ENCODE assay signal across 25 cellular contexts in genomic region chr6:89402776-89403175, GRCh38.
"Had no signal": no experiment of that assay in that cellular context is flagged by ENCODE, and none has a peak within 500 bp of the region (broad histone marks: within the 10 kb centered on the region; RNA-seq: fewer than 3 reads in every experiment).

No MANE protein-coding gene starts in this region.

- H2AFZ ChIP-seq: hepatocyte had no signal

- H3K27ac ChIP-seq: coronary artery, epithelial cell of prostate, gastroesophageal sphincter, heart left ventricle, hepatocyte, pancreas, right lobe of liver, suprapubic skin, transverse colon, upper lobe of right lung, uterus had no signal

- H3K36me3 ChIP-seq: gastroesophageal sphincter, heart left ventricle, pancreas, right lobe of liver, suprapubic skin, transverse colon, upper lobe of right lung, uterus had no signal

- H3K4me3 ChIP-seq: coronary artery, gastroesophageal sphincter, heart left ventricle, hepatocyte, lung, pancreas, right lobe of liver, smooth muscle cell, suprapubic skin, transverse colon, upper lobe of right lung, uterus had no signal

- H3K9me3 ChIP-seq: gastroesophageal sphincter, heart left ventricle, pancreas, right lobe of liver, suprapubic skin, transverse colon, upper lobe of right lung, uterus had no signal

- H3K36me3 Mint-ChIP-seq: memory B cell, natural killer cell had no signal

- H3K4me1 ChIP-seq: right lobe of liver, suprapubic skin, upper lobe of right lung, uterus had no signal

- H3K27me3 Mint-ChIP-seq: stimulated activated naive CD8-positive, alpha-beta T cell treated with anti-CD3 and anti-CD28 coated beads, Interleukin-15, Interleukin-2, amounts not matched to agents 100 ng/mL and 50 ng/mL, for 24 hours had no signal

- H3K27me3 ChIP-seq: gastroesophageal sphincter, heart left ventricle, pancreas, right lobe of liver, suprapubic skin, transverse colon, upper lobe of right lung, uterus had no signal

- H3K79me2 ChIP-seq: hepatocyte had no signal

- H3K9me3 Mint-ChIP-seq: memory B cell; natural killer cell; stimulated activated naive CD8-positive, alpha-beta T cell treated with anti-CD3 and anti-CD28 coated beads, Interleukin-15, Interleukin-2, amounts not matched to agents 100 ng/mL and 50 ng/mL, for 24 hours had no signal

- DNase-seq: dermis blood vessel endothelial cell; foreskin fibroblast; heart left ventricle; kidney; natural killer cell; pancreas; right lobe of liver; stimulated activated CD4-positive, alpha-beta T cell treated with anti-CD3 and anti-CD28 coated beads, Interleukin-12 subunit alpha, Interleukin-12 subunit beta, amount 100 ng/mL, for 4 hours; stimulated activated CD4-positive, alpha-beta T cell treated with anti-CD3 and anti-CD28 coated beads, Interleukin-1b, Interleukin-23, amount 100 ng/mL, for 48 hours; stimulated activated CD4-positive, alpha-beta T cell treated with anti-CD3 and anti-CD28 coated beads, Interleukin-4, amount 100 ng/mL, for 1 hour; stimulated activated CD8-positive, alpha-beta memory T cell treated with anti-CD3 and anti-CD28 coated beads, Interleukin-4, amount 100 ng/mL, for 48 hours; transverse colon; upper lobe of right lung; uterus had no signal

- H3K27ac Mint-ChIP-seq: memory B cell; natural killer cell; stimulated activated naive CD8-positive, alpha-beta T cell treated with anti-CD3 and anti-CD28 coated beads, Interleukin-15, Interleukin-2, amounts not matched to agents 100 ng/mL and 50 ng/mL, for 24 hours had no signal

- H3K4me3 Mint-ChIP-seq: memory B cell; natural killer cell; stimulated activated naive CD8-positive, alpha-beta T cell treated with anti-CD3 and anti-CD28 coated beads, Interleukin-15, Interleukin-2, amounts not matched to agents 100 ng/mL and 50 ng/mL, for 24 hours had no signal

- ATAC-seq: esophagus mucosa, gastroesophageal sphincter, heart left ventricle, left lobe of liver, natural killer cell, pancreas, right lobe of liver, upper lobe of right lung had no signal

- H3K4me2 ChIP-seq: hepatocyte, smooth muscle cell had no signal
